ENCODE assay signal across 18 cellular contexts in genomic region chr2:186522538-186522937, GRCh38. TPM values are rescaled to one million over a fixed set of nuclear protein-coding genes. Genes with fewer than 3 reads are reported as not detected.
DNase-seq lines count a peak whose midpoint lies in the region; ATAC-seq, FAIRE-seq and TF ChIP-seq lines count a peak whose summit lies in the region.
"Had no signal": no experiment of that assay in that cellular context is flagged by ENCODE, and none has a peak within 500 bp of the region (broad histone marks: within the 10 kb centered on the region; RNA-seq: fewer than 3 reads in every experiment).

No MANE protein-coding gene starts in this region.

- H3K79me2 ChIP-seq in K562 (ENCODE audit: control insufficient read depth, insufficient read depth, low read length), result no peaks in the 10 kb centered on the region

- peak; percentile 64 for FAIRE-seq in G401.6 (lab: Jason Lieb, UNC)
- no peak for FAIRE-seq in K562 (lab: Jason Lieb, UNC)
- FAIRE-seq: D721Med, GM12892, GM18507 had no signal

- H3K9me3 ChIP-seq in K562 (replicated peaks; ENCODE audit: control insufficient read depth, insufficient read depth, low read depth, low read length) (no peaks in the 10 kb centered on the region), uterus (no peaks in the 10 kb centered on the region)
- H3K9me3 ChIP-seq: BE2C, Caco-2, HAP-1 had no signal

- TF ChIP-seq CTCF in K562 (IDR thresholded peaks at IDR 0.05 in 2 of 3, conservative IDR thresholded peaks at IDR 0.05 in 1 of 3; ENCODE audit: insufficient read depth in 2 of 3, low read depth in 1 of 3, low read length in 3 of 3) (no peak), mesothelial cell of epicardium (IDR thresholded peaks at IDR 0.05; ENCODE audit: unreplicated experiment) (no peak), uterus (IDR thresholded peaks at IDR 0.05) (no peak), endothelial cell (IDR thresholded peaks at IDR 0.05; ENCODE audit: unreplicated experiment) (no peak), coronary artery (IDR thresholded peaks at IDR 0.05) (no peak)

- no peak overlapping the region for H2AFZ ChIP-seq in K562 (ENCODE audit: low read depth, low read length)
- H2AFZ ChIP-seq: GM23248 had no signal

- H3K27ac Mint-ChIP-seq in mesothelial cell of epicardium (peak overlapping the region; percentile 68), endothelial cell (ENCODE audit: unreplicated experiment) (no peak overlapping the region)
- H3K27ac Mint-ChIP-seq in stimulated activated naive CD8-positive, alpha-beta T cell treated with anti-CD3 and anti-CD28 coated beads, Interleukin-15, amount 100 ng/mL, for 72 hours, result no peak overlapping the region

- H3K27me3 Mint-ChIP-seq in mesothelial cell of epicardium (ENCODE audit: low read depth) (no peaks in the 10 kb centered on the region), endothelial cell (ENCODE audit: unreplicated experiment) (peaks cover 2% of the 10 kb centered on the region)
- no peaks in the 10 kb centered on the region for H3K27me3 Mint-ChIP-seq in stimulated activated naive CD8-positive, alpha-beta T cell treated with anti-CD3 and anti-CD28 coated beads, Interleukin-15, amount 100 ng/mL, for 72 hours
- H3K27me3 Mint-ChIP-seq: CD4-positive, CD25-positive, alpha-beta regulatory T cell had no signal

- TF ChIP-seq POLR2A in K562 (conservative IDR thresholded peaks at IDR 0.05) (no peak), uterus (IDR thresholded peaks at IDR 0.05) (no peak)

- in situ Hi-C loops in K562 (cut with MboI), result no loop called here

- H3K36me3 Mint-ChIP-seq in mesothelial cell of epicardium, result peaks cover 24% of the 10 kb centered on the region
- H3K36me3 Mint-ChIP-seq in endothelial cell (ENCODE audit: low read depth, unreplicated experiment), result no peaks in the 10 kb centered on the region

- peaks cover 45% of the 10 kb centered on the region for H3K4me1 Mint-ChIP-seq in mesothelial cell of epicardium
- peaks cover 13% of the 10 kb centered on the region for H3K4me1 Mint-ChIP-seq in endothelial cell (ENCODE audit: unreplicated experiment)
- no peaks in the 10 kb centered on the region for H3K4me1 Mint-ChIP-seq in stimulated activated naive CD8-positive, alpha-beta T cell treated with anti-CD3 and anti-CD28 coated beads, Interleukin-15, amount 100 ng/mL, for 72 hours

- no peak for TF ChIP-seq EP300 in K562 (IDR thresholded peaks at IDR 0.05; ENCODE audit: low read length)

- no peak for TF ChIP-seq RAD21 in K562 (CRISPR knock-in tag; conservative IDR thresholded peaks at IDR 0.05 in 1 of 2, IDR thresholded peaks at IDR 0.05 in 1 of 2)

- intact Hi-C loops in K562 (cut with micrococcal nuclease), result no loop called here
- intact Hi-C loops in uterus (cut with DNase I; ENCODE audit: low total_unique reads), result no loop called here

- no peak overlapping the region for H3K4me2 ChIP-seq in K562 (ENCODE audit: insufficient read depth, low read length)

- no peaks in the 10 kb centered on the region for H3K9me1 ChIP-seq in K562 (ENCODE audit: control insufficient read depth, insufficient read depth, low read length)

- CTCF ChIA-PET in K562 (lab: Yijun Ruan, JAX; ENCODE audit: low intra/inter-chr PET ratio), result no interaction called here

- H3K27ac ChIP-seq in K562 (ENCODE audit: extremely low read depth, low read depth, low read length), result no peak overlapping the region
- peak overlapping the region; percentile 37 to 62 for H3K27ac ChIP-seq in uterus
- no peak overlapping the region for H3K27ac ChIP-seq in coronary artery
- H3K27ac ChIP-seq: GM23248 had no signal

- peaks cover 26% of the 10 kb centered on the region; the same call in 1 of the 3 replicates for H3K36me3 ChIP-seq in K562 (ENCODE audit: control insufficient read depth, insufficient read depth, low read length)
- no peaks in the 10 kb centered on the region for H3K36me3 ChIP-seq in uterus
- H3K36me3 ChIP-seq: HAP-1 had no signal

- no peak overlapping the region for H3K4me3 ChIP-seq in K562
- H3K4me3 ChIP-seq in uterus, result no peak overlapping the region
- H3K4me3 ChIP-seq in coronary artery, result no peak overlapping the region
- H3K4me3 ChIP-seq: GM23248, HAP-1 had no signal

- H3K27me3 ChIP-seq in K562 (ENCODE audit: control insufficient read depth in 2 of 2, insufficient read depth in 2 of 2, low read length in 2 of 2), result no peaks in the 10 kb centered on the region
- no peaks in the 10 kb centered on the region for H3K27me3 ChIP-seq in uterus
- H3K27me3 ChIP-seq: BE2C had no signal

- H3K4me1 ChIP-seq in K562 (replicated peaks in 1 of 2; ENCODE audit: control insufficient read depth in 2 of 2, insufficient read depth in 2 of 2, low read length in 2 of 2) (no peaks in the 10 kb centered on the region), uterus (no peaks in the 10 kb centered on the region)
- H3K4me1 ChIP-seq: BE2C, Caco-2 had no signal

- no peak for ATAC-seq in K562
- ATAC-seq in stimulated activated naive CD8-positive, alpha-beta T cell treated with anti-CD3 and anti-CD28 coated beads, Interleukin-15, amount 100 ng/mL, for 72 hours, result no peak

- DNase-seq in K562 (ENCODE audit: extremely low read depth in 1 of 4, low spot score in 3 of 4) (no peak), mesothelial cell of epicardium (ENCODE audit: low spot score in 2 of 2, unreplicated experiment in 2 of 2) (no peak), uterus (no peak), endothelial cell (ENCODE audit: low spot score) (no peak), coronary artery (ENCODE audit: low spot score) (no peak)
- no peak for DNase-seq in stimulated activated naive CD8-positive, alpha-beta T cell treated with anti-CD3 and anti-CD28 coated beads, Interleukin-15, amount 100 ng/mL, for 72 hours
- DNase-seq: ACHN; BE2C; C1 segment of cervical spinal cord; Caco-2; CD4-positive, CD25-positive, alpha-beta regulatory T cell; GDM1; GM23248 had no signal

- peaks cover 13% of the 10 kb centered on the region for H3K9me3 Mint-ChIP-seq in mesothelial cell of epicardium
- no peaks in the 10 kb centered on the region for H3K9me3 Mint-ChIP-seq in endothelial cell (ENCODE audit: unreplicated experiment)
- H3K9me3 Mint-ChIP-seq in stimulated activated naive CD8-positive, alpha-beta T cell treated with anti-CD3 and anti-CD28 coated beads, Interleukin-15, amount 100 ng/mL, for 72 hours, result peaks cover 4 to 8% of the 10 kb centered on the region in 2 donors

- no peak overlapping the region for H3K9ac ChIP-seq in K562 (ENCODE audit: insufficient read depth in 1 of 2, low read depth in 2 of 2, low read length in 2 of 2)
- H3K9ac ChIP-seq: GM23248 had no signal

- BruUV-seq in K562 (replicated peaks; lab: Mats Ljungman, UMichigan), result no TSS peak

- H3K4me3 Mint-ChIP-seq in mesothelial cell of epicardium (no peak overlapping the region), endothelial cell (ENCODE audit: unreplicated experiment) (no peak overlapping the region)
- H3K4me3 Mint-ChIP-seq in stimulated activated naive CD8-positive, alpha-beta T cell treated with anti-CD3 and anti-CD28 coated beads, Interleukin-15, amount 100 ng/mL, for 72 hours, result no peak overlapping the region
- H3K4me3 Mint-ChIP-seq: CD4-positive, CD25-positive, alpha-beta regulatory T cell had no signal

- POLR2A ChIA-PET in K562 (lab: Yijun Ruan, JAX), result no interaction called here

- no peaks in the 10 kb centered on the region for H4K20me1 ChIP-seq in K562 (replicated peaks; ENCODE audit: control insufficient read depth, insufficient read depth, low read length)

- 82% methylated on average over 1 of the region's 1 CpG for WGBS in K562 (ENCODE audit: insufficient coverage, low coverage, missing lambda C conversion rate)

TF ChIP-seq in K562, 482 proteins besides CTCF, POLR2A, EP300 and RAD21 (continues in another document):
- no peak for TF ChIP-seq TAF1 (IDR thresholded peaks at IDR 0.05; ENCODE audit: control insufficient read depth, extremely low read depth, insufficient read depth, low read length, severe bottlenecking)
- TF ChIP-seq, protein P1, sequence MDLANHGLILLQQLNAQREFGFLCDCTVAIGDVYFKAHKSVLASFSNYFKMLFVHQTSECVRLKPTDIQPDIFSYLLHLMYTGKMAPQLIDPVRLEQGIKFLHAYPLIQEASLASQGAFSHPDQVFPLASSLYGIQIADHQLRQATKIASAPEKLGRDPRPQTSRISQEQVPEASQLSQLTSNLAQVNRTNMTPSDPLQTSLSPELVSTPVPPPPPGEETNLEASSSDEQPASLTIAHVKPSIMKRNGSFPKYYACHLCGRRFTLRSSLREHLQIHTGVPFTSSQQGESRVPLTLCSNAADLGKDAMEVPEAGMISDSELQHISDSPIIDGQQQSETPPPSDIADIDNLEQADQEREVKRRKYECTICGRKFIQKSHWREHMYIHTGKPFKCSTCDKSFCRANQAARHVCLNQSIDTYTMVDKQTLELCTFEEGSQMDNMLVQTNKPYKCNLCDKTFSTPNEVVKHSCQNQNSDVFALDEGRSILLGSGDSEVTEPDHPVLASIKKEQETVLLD (IDR thresholded peaks at IDR 0.05), result no peak
- 0 out of 2 replicates have a peak, but pooled peaks have one; percentile 21 for TF ChIP-seq MAFG (tag; conservative IDR thresholded peaks at IDR 0.05)
- peak; percentile 20; the same call in 1 of the 2 replicates for TF ChIP-seq MAFF (IDR thresholded peaks at IDR 0.05; ENCODE audit: low read length)
- no peak for TF ChIP-seq ZC3H4 (CRISPR knock-in tag; IDR thresholded peaks at IDR 0.05; ENCODE audit: borderline replicate concordance)
- peak; percentile 57 for TF ChIP-seq C11orf30 (IDR thresholded peaks at IDR 0.05; ENCODE audit: low read depth)

RNA-seq across cellular contexts. Expression of gene ZC3H15, which starts 36.5 kb away (rescaled TPM):
- 42.4 and 165 TPM in 2 replicates for total RNA-seq in K562 (2011; cell fraction: chromatin; rRNA removed; ENCODE audit: low replicate concordance)
- total RNA-seq in K562 (2011; cell fraction: nucleolus; rRNA removed), result 17.0 and 27.1 TPM in 2 replicates
- 58.4 and 78.7 TPM in 2 replicates for total RNA-seq in K562 (2011; cell fraction: nucleoplasm; rRNA removed)
- 121 and 156 TPM in 2 replicates for total RNA-seq in K562 (2014; rRNA removed)
- total RNA-seq in K562 (2014; rRNA removed; fragmentation: Illumina TruSeq; extraction: Trizol), result 236 and 258 TPM in 2 replicates
- 196 and 209 TPM in 2 replicates for total RNA-seq in K562 (2015; rRNA removed; fragmentation: Illumina TruSeq; extraction: Trizol)
- total RNA-seq in K562 (2021), result 122 and 132 TPM in 2 replicates
- polyA plus RNA-seq in K562 (2011; rRNA removed), result 145 and 211 TPM in 2 replicates
- polyA plus RNA-seq in K562 (2011; cell fraction: cytosol; rRNA removed), result 32.2 and 67.4 TPM in 2 replicates
- 47.3 and 75.8 TPM in 2 replicates for polyA plus RNA-seq in K562 (2011; cell fraction: nucleus; rRNA removed)
- polyA plus RNA-seq in K562 (2012), result 104 and 142 TPM in 2 replicates
- polyA plus RNA-seq in K562 (2014; fragmentation: Illumina TruSeq; extraction: Trizol), result 227 and 286 TPM in 2 replicates
- polyA plus RNA-seq in K562 (2014; fragmentation: Nextera tagmentation; extraction: Ambion mirVana), result 100 to 1,000 TPM; 182 to 186 TPM
- 182 and 189 TPM in 2 replicates for polyA plus RNA-seq in K562 (2014; rRNA removed)
- polyA minus RNA-seq in K562 (2011; rRNA and poly(A)+ RNA removed), result 224 and 232 TPM in 2 replicates
- 70.7 and 73.4 TPM in 2 replicates for polyA minus RNA-seq in K562 (2011; cell fraction: cytosol; rRNA and poly(A)+ RNA removed)
- 34.3 and 68.2 TPM in 2 replicates for polyA minus RNA-seq in K562 (2011; cell fraction: nucleus; rRNA and poly(A)+ RNA removed)
- total RNA-seq in mesothelial cell of epicardium, result 56.4 to 61.3 TPM (median 57.6 TPM) in 3 replicates
- 10 to 100 TPM; 28.2 to 82.1 (median 49.5) TPM for total RNA-seq in uterus
- 46.8 TPM for total RNA-seq in endothelial cell (ENCODE audit: unreplicated experiment)

Comparison
In these comparisons a context has a peak if more than half of its experiments do, and no peak if none do; other contexts are left out.
1. H3K27ac ChIP-seq: peak in uterus (2 of 2); none in K562 (single experiment) and coronary artery (0 of 2).